In genomic region chr1:200671235-200671786, GRCh38 we compare ENCODE assay signal across 11 cellular contexts. TPM values are rescaled to one million over a fixed set of nuclear protein-coding genes. Genes with fewer than 3 reads are reported as not detected.
DNase-seq lines count a peak whose midpoint lies in the region; ATAC-seq, FAIRE-seq and TF ChIP-seq lines count a peak whose summit lies in the region.
"Had no signal": no experiment of that assay in that cellular context is flagged by ENCODE, and none has a peak within 500 bp of the region (broad histone marks: within the 10 kb centered on the region; RNA-seq: fewer than 3 reads in every experiment).

No MANE protein-coding gene starts in this region.

- no peak overlapping the region for H2AFZ ChIP-seq in mesenchymal stem cell (ENCODE audit: low read depth, low read length)

- no peak for FAIRE-seq in A549 (lab: Jason Lieb, UNC)

- TF ChIP-seq CTCF in A549 (IDR thresholded peaks at IDR 0.05) (no peak), DOHH2 (IDR thresholded peaks at IDR 0.05; ENCODE audit: low read depth, low read length, poor library complexity, severe bottlenecking) (no peak), WERI-Rb-1 (IDR thresholded peaks at IDR 0.05; ENCODE audit: low read depth, low read length) (no peak), Peyer's patch (IDR thresholded peaks at IDR 0.05) (no peak)

- no peak for DNase-seq in A549 (ENCODE audit: low read depth in 1 of 2, low spot score in 1 of 2)
- no peak for DNase-seq in WERI-Rb-1
- DNase-seq in mesenchymal stem cell: no peak
- DNase-seq in NCI-H1694 treated with DMSO at 0.1 percent for 48 hours (lab: John Stamatoyannopoulos, UW): no peak
- no peak for DNase-seq in CD1c-positive myeloid dendritic cell (ENCODE audit: extremely low spot score)
- no peak for DNase-seq in Peyer's patch
- no peak for DNase-seq in H7
- DNase-seq: activated CD4-positive, alpha-beta T cell treated with anti-CD3 and anti-CD28 coated beads for 1 hour; DMS153 had no signal

- no peak overlapping the region for H2BK120ac ChIP-seq in mesenchymal stem cell (ENCODE audit: low read depth, low read length)

- no peaks in the 10 kb centered on the region for H3K9me2 ChIP-seq in DOHH2 (replicated peaks; ENCODE audit: control insufficient read depth, low read length)

- H4K20me1 ChIP-seq in DOHH2 (ENCODE audit: control insufficient read depth, insufficient read depth, low read depth, low read length): no peaks in the 10 kb centered on the region

- WGBS in A549 (ENCODE audit: missing lambda C conversion rate): 92% methylated on average over 5 of the region's 5 CpGs
- 98% methylated on average over 4 of the region's 5 CpGs for WGBS in mesenchymal stem cell

- no peak for TF ChIP-seq EP300 in A549 (IDR thresholded peaks at IDR 0.05)

- H2AK5ac ChIP-seq in mesenchymal stem cell (ENCODE audit: low read length, severe bottlenecking): peak overlapping the region; percentile 29

- H4K8ac ChIP-seq in mesenchymal stem cell (ENCODE audit: low read length): no peak overlapping the region

- peaks cover 23% of the 10 kb centered on the region for H3K79me2 ChIP-seq in DOHH2 (ENCODE audit: control insufficient read depth, low read length)

- H3K4me1 ChIP-seq in A549: peaks cover 14% of the 10 kb centered on the region
- H3K4me1 ChIP-seq in DOHH2 (ENCODE audit: control insufficient read depth, low read length): peaks cover 15% of the 10 kb centered on the region
- H3K4me1 ChIP-seq in mesenchymal stem cell (ENCODE audit: control insufficient read depth, insufficient read depth, low read depth, low read length): no peaks in the 10 kb centered on the region
- H3K4me1 ChIP-seq in Peyer's patch: peaks cover 0 to 16% (median 3%) of the 10 kb centered on the region in 4 donors

- no peaks in the 10 kb centered on the region for H3K9me3 ChIP-seq in A549
- no peaks in the 10 kb centered on the region for H3K9me3 ChIP-seq in DOHH2 (ENCODE audit: control insufficient read depth, insufficient read depth, low read length)
- H3K9me3 ChIP-seq in WERI-Rb-1 (ENCODE audit: severe bottlenecking): no peaks in the 10 kb centered on the region
- no peaks in the 10 kb centered on the region for H3K9me3 ChIP-seq in mesenchymal stem cell (ENCODE audit: control insufficient read depth, low read length)
- no peaks in the 10 kb centered on the region for H3K9me3 ChIP-seq in Peyer's patch
- H3K9me3 ChIP-seq: right atrium auricular region had no signal

- H4K91ac ChIP-seq in mesenchymal stem cell (ENCODE audit: low read length): no peak overlapping the region

- H2BK12ac ChIP-seq in mesenchymal stem cell (ENCODE audit: low read length in 2 of 2): no peak overlapping the region

- TF ChIP-seq POLR2A in A549 (IDR thresholded peaks at IDR 0.05; ENCODE audit: low read length): no peak
- TF ChIP-seq POLR2A in Peyer's patch (IDR thresholded peaks at IDR 0.05): no peak

- H2BK15ac ChIP-seq in mesenchymal stem cell (ENCODE audit: low read depth, poor library complexity, severe bottlenecking): no peak overlapping the region

- no peak overlapping the region for H3K14ac ChIP-seq in mesenchymal stem cell (ENCODE audit: low read length in 2 of 2)

- H3K36me3 ChIP-seq in DOHH2 (ENCODE audit: control insufficient read depth, low read length): peaks cover 4% of the 10 kb centered on the region
- peaks cover 11% of the 10 kb centered on the region for H3K36me3 ChIP-seq in WERI-Rb-1
- peaks cover 2% of the 10 kb centered on the region in 2 experiments for H3K36me3 ChIP-seq in mesenchymal stem cell (ENCODE audit: control insufficient read depth in 1 of 2, insufficient read depth in 2 of 2, low read depth in 1 of 2, low read length in 2 of 2)
- H3K36me3 ChIP-seq in Peyer's patch: no peaks in the 10 kb centered on the region
- no peaks in the 10 kb centered on the region for H3K36me3 ChIP-seq in H7 (replicated peaks; ENCODE audit: control insufficient read depth, insufficient read depth, low read length)
- H3K36me3 ChIP-seq: right atrium auricular region had no signal

- H3K4me3 ChIP-seq in A549 (no peak overlapping the region), DOHH2 (ENCODE audit: low read length) (peak overlapping the region; percentile 89), WERI-Rb-1 (ENCODE audit: low read depth, low read length) (no peak overlapping the region), mesenchymal stem cell (ENCODE audit: insufficient read depth in 1 of 2, low read depth in 1 of 2, low read length in 2 of 2) (peak overlapping the region in 1 of 2 experiments; percentile 82), Peyer's patch (no peak overlapping the region), H7 (ENCODE audit: insufficient read depth, low read depth, low read length) (no peak overlapping the region)

- H3K23ac ChIP-seq in mesenchymal stem cell (ENCODE audit: low read length in 2 of 2): no peak overlapping the region

- POLR2A ChIA-PET in A549 (lab: Yijun Ruan, JAX): interaction anchor here (2.4 to 3.0 kb wide), 3 partner anchors 50 to 72 kb away, joined by 9 to 71 read pairs (median 15); partner anchors contain the start of genes CAMSAP2 and KIF14

- H3K9ac ChIP-seq in mesenchymal stem cell (ENCODE audit: low read length): peak overlapping the region; percentile 100

- peak overlapping the region; percentile 83 for H3K4me2 ChIP-seq in A549
- peak overlapping the region; percentile 68 for H3K4me2 ChIP-seq in DOHH2 (ENCODE audit: low read length)
- no peak overlapping the region for H3K4me2 ChIP-seq in mesenchymal stem cell (ENCODE audit: low read length, poor library complexity, severe bottlenecking)

- H3F3A ChIP-seq in DOHH2 (ENCODE audit: control insufficient read depth, insufficient read depth): 0 out of 2 replicates have a peak, but pooled peaks cover 2% of the 10 kb centered on the region

- H3K4ac ChIP-seq in mesenchymal stem cell (ENCODE audit: low read depth in 1 of 2, low read length in 2 of 2): no peak overlapping the region

- CTCF ChIA-PET in A549 (lab: Yijun Ruan, JAX): interaction anchor here (1.3 to 1.6 kb wide), 2 partner anchors 8 to 73 kb away, joined by 3 read pairs; no protein-coding TSS in a partner anchor

- no peak for TF ChIP-seq RAD21 in A549 (conservative IDR thresholded peaks at IDR 0.05 in 1 of 2, IDR thresholded peaks at IDR 0.05 in 1 of 2)

- no peak overlapping the region for H2BK5ac ChIP-seq in mesenchymal stem cell (ENCODE audit: low read depth, low read length, poor library complexity, severe bottlenecking)

- no peak for ATAC-seq in A549

- H3K27me3 ChIP-seq in DOHH2 (ENCODE audit: control insufficient read depth, low read length): no peaks in the 10 kb centered on the region
- no peaks in the 10 kb centered on the region for H3K27me3 ChIP-seq in WERI-Rb-1 (ENCODE audit: insufficient read depth, low read depth, severe bottlenecking)
- H3K27me3 ChIP-seq in mesenchymal stem cell (ENCODE audit: control insufficient read depth in 1 of 2, insufficient read depth in 1 of 2, low read length in 2 of 2): no peaks in the 10 kb centered on the region
- no peaks in the 10 kb centered on the region for H3K27me3 ChIP-seq in Peyer's patch
- no peaks in the 10 kb centered on the region for H3K27me3 ChIP-seq in H7 (ENCODE audit: control insufficient read depth, insufficient read depth, low read length)
- H3K27me3 ChIP-seq: right atrium auricular region had no signal

- no peak overlapping the region for H3K18ac ChIP-seq in mesenchymal stem cell (ENCODE audit: low read depth in 1 of 2, low read length in 2 of 2)

- peak overlapping the region in 1 of 2 experiments; percentile 98; a peak in 2 of 6 replicates for H3K27ac ChIP-seq in A549
- H3K27ac ChIP-seq in DOHH2 (ENCODE audit: low read depth, low read length): no peak overlapping the region
- peak overlapping the region; percentile 99 for H3K27ac ChIP-seq in WERI-Rb-1
- H3K27ac ChIP-seq in mesenchymal stem cell (ENCODE audit: low read length, poor library complexity, severe bottlenecking): no peak overlapping the region
- H3K27ac ChIP-seq in Peyer's patch: peak overlapping the region in 1 of 4 donors; percentile 100

- H3K79me1 ChIP-seq in mesenchymal stem cell (replicated peaks; ENCODE audit: low read length, poor library complexity, severe bottlenecking): peaks cover 5% of the 10 kb centered on the region

TF ChIP-seq in A549, 52 proteins besides CTCF, POLR2A, EP300 and RAD21:
- TF ChIP-seq, protein P1, sequence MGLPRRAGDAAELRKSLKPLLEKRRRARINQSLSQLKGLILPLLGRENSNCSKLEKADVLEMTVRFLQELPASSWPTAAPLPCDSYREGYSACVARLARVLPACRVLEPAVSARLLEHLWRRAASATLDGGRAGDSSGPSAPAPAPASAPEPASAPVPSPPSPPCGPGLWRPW (IDR thresholded peaks at IDR 0.05): no peak
- TF ChIP-seq RFX5 (IDR thresholded peaks at IDR 0.05) (no peak), TP53 (CRISPR knock-in tag; IDR thresholded peaks at IDR 0.05) (no peak), POLR2AphosphoS2 (conservative IDR thresholded peaks at IDR 0.05; ENCODE audit: low read length) (no peak), MAZ (IDR thresholded peaks at IDR 0.05; ENCODE audit: borderline replicate concordance, low read depth, low read length) (no peak)

RNA-seq across cellular contexts. Expression of gene DDX59, which starts 1.6 kb away (rescaled TPM):
- polyA plus RNA-seq in A549 (2011; rRNA removed): 28.7 and 42.9 TPM in 2 replicates
- polyA plus RNA-seq in A549 (2012; cell fraction: cytosol; rRNA removed): 9.3 and 9.9 TPM in 2 replicates
- 4.6 and 9.1 TPM in 2 replicates for polyA plus RNA-seq in A549 (2012; cell fraction: nucleus; rRNA removed)
- polyA plus RNA-seq in A549 (2017; fragmentation: RNase III; extraction: RNeasy Plus Mini Kit Qiagen cat#74134 plus additional on column Dnase treatment): 16.0 to 16.6 TPM (median 16.3 TPM) in 3 replicates
- 20.9 and 23.3 TPM in 2 replicates for polyA minus RNA-seq in A549 (2011; rRNA and poly(A)+ RNA removed)
- 8.2 TPM for polyA plus RNA-seq in mesenchymal stem cell (2013, experiment 1 of 2)
- polyA plus RNA-seq in mesenchymal stem cell (2013, experiment 2 of 2): 8.4 TPM
- total RNA-seq in Peyer's patch: 10 to 100 TPM; 13.7 to 59.4 (median 16.8) TPM
- 29.8 and 39.0 TPM in 2 replicates for total RNA-seq in H7 (2014; rRNA removed; shearing (Covaris generic))

RNA-seq across cellular contexts. Expression of gene KIF14, which starts 50.8 kb away (rescaled TPM):
- polyA plus RNA-seq in A549 (2011; rRNA removed): 13.5 and 20.4 TPM in 2 replicates
- polyA plus RNA-seq in A549 (2012; cell fraction: cytosol; rRNA removed): 3.6 and 3.8 TPM in 2 replicates
- polyA plus RNA-seq in A549 (2012; cell fraction: nucleus; rRNA removed): 2.9 and 4.2 TPM in 2 replicates
- polyA plus RNA-seq in A549 (2017; fragmentation: RNase III; extraction: RNeasy Plus Mini Kit Qiagen cat#74134 plus additional on column Dnase treatment): 12.3 to 13.3 TPM (median 13.0 TPM) in 3 replicates
- 4.7 TPM in 2 replicates for polyA minus RNA-seq in A549 (2011; rRNA and poly(A)+ RNA removed)
- 1.3 TPM for polyA plus RNA-seq in mesenchymal stem cell (2013, experiment 1 of 2)
- polyA plus RNA-seq in mesenchymal stem cell (2013, experiment 2 of 2): 1.3 TPM
- 1 to 10 TPM in 3 of 4 donors, under 1 TPM in 1; 0.85 to 2.5 (median 1.1) TPM for total RNA-seq in Peyer's patch
- total RNA-seq in H7 (2014; rRNA removed; shearing (Covaris generic)): 16.3 and 26.9 TPM in 2 replicates
